Comparison of ENCODE assay signal across 1 cellular context in the genomic region with DNA sequence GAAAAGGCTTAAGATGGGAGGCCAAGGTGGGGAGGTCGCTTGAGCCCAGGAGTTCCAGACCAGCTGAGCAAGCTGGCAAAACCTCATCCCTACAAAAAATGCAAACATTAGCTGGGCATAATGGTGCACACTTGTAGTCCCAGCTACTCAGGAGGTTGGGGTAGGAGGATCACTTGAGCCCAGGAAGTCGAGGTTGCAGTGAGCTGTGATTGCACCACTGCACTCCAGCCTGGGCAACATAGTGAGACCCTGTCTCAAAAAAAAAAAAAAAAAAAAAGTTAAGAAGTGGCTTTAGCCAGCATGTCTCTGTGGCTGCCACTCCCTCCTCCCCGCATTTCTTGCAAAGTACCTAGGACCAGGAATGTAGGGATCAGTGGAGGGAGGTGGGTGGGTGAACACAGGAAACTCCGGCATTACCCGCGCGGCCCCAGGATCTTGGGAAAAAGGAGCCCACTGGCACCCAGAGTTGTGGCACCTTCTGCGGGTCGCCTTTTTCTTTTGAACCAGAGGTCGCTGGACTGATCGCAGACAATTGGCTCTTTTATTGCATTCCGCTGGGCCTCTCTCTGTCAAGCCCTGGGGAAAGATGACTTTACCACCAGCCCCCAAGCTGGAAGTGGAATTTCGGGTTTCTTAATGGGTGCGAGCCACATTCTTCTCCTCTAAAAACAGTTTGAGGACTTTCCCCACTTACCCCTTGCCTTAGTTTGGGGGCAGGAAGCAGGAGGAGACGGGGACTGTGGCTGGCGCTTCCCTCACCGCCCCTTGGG.
TF ChIP-seq lines count a peak whose summit lies in the region.

No MANE protein-coding gene starts in this region.

TF ChIP-seq in IMR-90, 13 proteins besides CTCF, POLR2A, EP300 and RAD21:
- TF ChIP-seq SMC3 (IDR thresholded peaks at IDR 0.05; ENCODE audit: low read depth, low read length) (no peak), MAZ (IDR thresholded peaks at IDR 0.05; ENCODE audit: borderline replicate concordance, low read depth, low read length) (no peak), CEBPB (IDR thresholded peaks at IDR 0.05; ENCODE audit: low read depth, low read length) (no peak), RCOR1 (IDR thresholded peaks at IDR 0.05; ENCODE audit: insufficient replicate concordance, low read length) (no peak), NFE2L2 (IDR thresholded peaks at IDR 0.05; ENCODE audit: low read depth, low read length) (no peak), MXI1 (IDR thresholded peaks at IDR 0.05; ENCODE audit: borderline replicate concordance, low read depth, low read length) (no peak), MAFK (IDR thresholded peaks at IDR 0.05; ENCODE audit: low read depth, low read length) (no peak), RFX5 (IDR thresholded peaks at IDR 0.05; ENCODE audit: low read depth, low read length) (no peak), BHLHE40 (IDR thresholded peaks at IDR 0.05; ENCODE audit: low read depth, low read length) (no peak), FOS (IDR thresholded peaks at IDR 0.05; ENCODE audit: low read depth, low read length) (no peak), CHD1 (IDR thresholded peaks at IDR 0.05; ENCODE audit: low read depth, low read length) (no peak), USF2 (IDR thresholded peaks at IDR 0.05; ENCODE audit: low read depth, low read length) (no peak)
- TF ChIP-seq, protein P1, sequence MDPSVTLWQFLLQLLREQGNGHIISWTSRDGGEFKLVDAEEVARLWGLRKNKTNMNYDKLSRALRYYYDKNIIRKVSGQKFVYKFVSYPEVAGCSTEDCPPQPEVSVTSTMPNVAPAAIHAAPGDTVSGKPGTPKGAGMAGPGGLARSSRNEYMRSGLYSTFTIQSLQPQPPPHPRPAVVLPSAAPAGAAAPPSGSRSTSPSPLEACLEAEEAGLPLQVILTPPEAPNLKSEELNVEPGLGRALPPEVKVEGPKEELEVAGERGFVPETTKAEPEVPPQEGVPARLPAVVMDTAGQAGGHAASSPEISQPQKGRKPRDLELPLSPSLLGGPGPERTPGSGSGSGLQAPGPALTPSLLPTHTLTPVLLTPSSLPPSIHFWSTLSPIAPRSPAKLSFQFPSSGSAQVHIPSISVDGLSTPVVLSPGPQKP (IDR thresholded peaks at IDR 0.05; ENCODE audit: borderline replicate concordance, low read depth, low read length) = no peak
TF ChIP-seq in IMR-90: peak in this region for 0.
